Comparison of ENCODE assay signal across 21 cellular contexts in genomic region chr2:232890536-232890895, GRCh38. TPM values are rescaled to one million over a fixed set of nuclear protein-coding genes. Genes with fewer than 3 reads are reported as not detected.
DNase-seq lines count a peak whose midpoint lies in the region; ATAC-seq, FAIRE-seq and TF ChIP-seq lines count a peak whose summit lies in the region.
"Had no signal": no experiment of that assay in that cellular context is flagged by ENCODE, and none has a peak within 500 bp of the region (broad histone marks: within the 10 kb centered on the region; RNA-seq: fewer than 3 reads in every experiment).

No MANE protein-coding gene starts in this region.

- H3K27me3 Mint-ChIP-seq in neural crest cell (ENCODE audit: low read depth): peaks cover 9% of the 10 kb centered on the region

- peak overlapping the region; percentile 58 for H3K27ac ChIP-seq in caudate nucleus (ENCODE audit: low read depth, low read length)
- H3K27ac ChIP-seq: esophagus squamous epithelium, spleen, WERI-Rb-1 had no signal

- H3K36me3 Mint-ChIP-seq in neural crest cell (ENCODE audit: low read depth): no peaks in the 10 kb centered on the region
- H3K36me3 Mint-ChIP-seq: stimulated activated naive B cell treated with anti-CD40 and anti-IgM and Interleukin-4, amounts not matched to agents 10 μg/mL and 1 μg/mL and 100 μg/mL, for 72 hours had no signal

- FAIRE-seq in RCC 7860 (lab: Jason Lieb, UNC): no peak
- FAIRE-seq: keratinocyte had no signal

- H3K4me1 Mint-ChIP-seq in neural crest cell: peaks cover 24% of the 10 kb centered on the region

- peak overlapping the region; percentile 64 for H3K27ac Mint-ChIP-seq in neural crest cell (ENCODE audit: unreplicated experiment)
- H3K27ac Mint-ChIP-seq: activated CD8-positive, alpha-beta T cell treated with anti-CD3 and anti-CD28 coated beads for 36 hours; activated T-helper 2 cell treated with anti-CD3 and anti-CD28 coated beads, Interferon-gamma antibody, Interleukin-2, Interleukin-4, amounts not matched to agents 10 μg/mL and 5 μg/mL and 100 μg/mL, durations not matched to agents 14 hours and 24 hours and 36 hours; CD4-positive, alpha-beta T cell; stimulated activated naive B cell treated with anti-CD40 and anti-IgM and Interleukin-4, amounts not matched to agents 10 μg/mL and 1 μg/mL and 100 μg/mL, for 72 hours had no signal

- H3K9me3 Mint-ChIP-seq in neural crest cell: no peaks in the 10 kb centered on the region
- H3K9me3 Mint-ChIP-seq: activated CD8-positive, alpha-beta T cell treated with anti-CD3 and anti-CD28 coated beads for 36 hours; activated T-helper 2 cell treated with anti-CD3 and anti-CD28 coated beads, Interferon-gamma antibody, Interleukin-2, Interleukin-4, amounts not matched to agents 10 μg/mL and 5 μg/mL and 100 μg/mL, durations not matched to agents 14 hours and 24 hours and 36 hours; CD4-positive, alpha-beta T cell; stimulated activated naive B cell treated with anti-CD40 and anti-IgM and Interleukin-4, amounts not matched to agents 10 μg/mL and 1 μg/mL and 100 μg/mL, for 72 hours had no signal

- ATAC-seq in left cardiac atrium (no peak), Right ventricle myocardium inferior (no peak)
- ATAC-seq: activated CD8-positive, alpha-beta T cell treated with anti-CD3 and anti-CD28 coated beads for 36 hours had no signal

- no peak overlapping the region for H3K4me3 Mint-ChIP-seq in neural crest cell
- H3K4me3 Mint-ChIP-seq: activated CD8-positive, alpha-beta T cell treated with anti-CD3 and anti-CD28 coated beads for 36 hours; CD4-positive, alpha-beta T cell had no signal

- no peak for TF ChIP-seq CTCF in neural crest cell (conservative IDR thresholded peaks at IDR 0.05)

- intact Hi-C loops in left cardiac atrium (cut with DNase I): no loop called here
- intact Hi-C loops in Right ventricle myocardium inferior (cut with DNase I): no loop called here

- DNase-seq in left cardiac atrium (peak; percentile 16), Right ventricle myocardium inferior (ENCODE audit: missing footprints) (no peak), caudate nucleus (lab: John Stamatoyannopoulos, UW) (no peak), neural crest cell (ENCODE audit: low read depth, low spot score) (no peak), ureter (ENCODE audit: low spot score) (peak; percentile 37), D341Med (ENCODE audit: low spot score) (no peak), RCC 7860 (ENCODE audit: low spot score) (no peak), HPDE6-E6E7 (ENCODE audit: extremely low spot score) (no peak)
- DNase-seq: activated CD8-positive, alpha-beta T cell treated with anti-CD3 and anti-CD28 coated beads for 36 hours; anterior cingulate cortex; CD4-positive, alpha-beta T cell; DND-41; esophagus squamous epithelium; Kasumi-1; NCI-H1436 treated with DMSO at 0.1 percent for 48 hours; stimulated activated naive B cell treated with anti-CD40 and anti-IgM and Interleukin-4, amounts not matched to agents 10 μg/mL and 1 μg/mL and 100 μg/mL, for 72 hours; T-helper 1 cell had no signal

RNA-seq across cellular contexts. Expression of gene SNORC, which starts 20.5 kb away (rescaled TPM):
- total RNA-seq in left cardiac atrium: 1 to 10 TPM in 1 of 2 donors, under 1 TPM in 1; 0.77 to 1.2 TPM
- 0.46 TPM for total RNA-seq in Right ventricle myocardium inferior
- total RNA-seq in neural crest cell: 2.8 and 3.0 TPM in 2 replicates
- total RNA-seq in ureter: 7.3 TPM

Comparison
In these comparisons a context has a peak if more than half of its experiments do, and no peak if none do; other contexts are left out.
1. DNase-seq: peak in left cardiac atrium (single experiment) and ureter (single experiment); none in Right ventricle myocardium inferior (single experiment), caudate nucleus (0 of 61), neural crest cell (single experiment), D341Med (single experiment), RCC 7860 (single experiment) and HPDE6-E6E7 (single experiment).